9 cellular contexts compared by ENCODE assay signal in the genomic region with DNA sequence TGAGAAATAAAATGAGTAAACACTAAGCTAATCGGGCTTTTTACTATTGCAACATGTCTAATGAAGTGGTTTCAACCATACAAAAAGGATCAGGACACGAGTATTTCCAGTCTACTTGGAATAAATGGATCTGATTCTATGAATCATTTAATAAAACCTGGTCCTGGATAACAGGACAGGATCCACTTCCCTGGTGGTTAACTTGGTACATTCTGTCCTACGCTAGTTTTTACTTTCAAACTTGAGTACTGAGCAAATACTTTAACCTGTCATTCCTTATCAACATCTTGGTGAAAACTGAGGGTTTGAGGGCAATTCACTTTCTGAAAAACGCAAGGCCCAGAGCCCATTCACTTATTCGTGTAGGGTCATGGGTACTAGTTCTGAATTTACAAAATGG.
"Had no signal": no experiment of that assay in that cellular context is flagged by ENCODE, and none has a peak within 500 bp of the region (broad histone marks: within the 10 kb centered on the region; RNA-seq: fewer than 3 reads in every experiment).

No MANE protein-coding gene starts in this region.

- DNase-seq: GM23248, GOT3, H7, H9, HCEC 1CT, HFFc6 had no signal

- H3K27ac ChIP-seq: GM23248 had no signal

- H3K4me1 ChIP-seq: HAP-1 had no signal

- H3K4me3 ChIP-seq: GM23248, GM23338, HAP-1 had no signal

- H3K27ac Mint-ChIP-seq: GM23338, H9, HFFc6 had no signal

- H3K9me3 Mint-ChIP-seq: GM23338, H9, HFFc6 had no signal

- H3K4me3 Mint-ChIP-seq: GM23338, H9, HFFc6 had no signal

- ATAC-seq: GM23338, HCT116 had no signal

- H3K36me3 ChIP-seq: HAP-1 had no signal

- H3K9me3 ChIP-seq: HAP-1 had no signal
